14 cellular contexts compared by ENCODE assay signal in the genomic region with DNA sequence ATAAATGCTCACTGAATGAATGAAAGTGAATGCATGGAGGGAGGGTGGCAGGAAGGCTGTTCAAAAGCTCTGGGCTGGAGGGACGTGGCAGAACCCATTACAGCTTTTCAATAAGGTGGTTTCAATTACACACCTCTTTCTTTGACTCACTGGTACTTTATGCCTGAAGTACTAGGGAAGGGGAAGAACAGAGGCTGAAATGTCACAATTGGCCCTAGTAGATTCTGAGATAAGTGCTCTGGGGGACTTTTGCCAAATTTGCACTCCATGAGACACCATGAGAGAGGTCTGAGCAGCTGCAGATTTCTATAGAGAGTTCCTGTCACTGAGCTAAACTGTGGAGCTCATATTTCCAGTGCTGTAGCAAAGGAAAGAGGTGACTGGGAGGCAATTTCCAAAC.
DNase-seq lines count a peak whose midpoint lies in the region; ATAC-seq and TF ChIP-seq lines count a peak whose summit lies in the region.
"Had no signal": no experiment of that assay in that cellular context is flagged by ENCODE, and none has a peak within 500 bp of the region (broad histone marks: within the 10 kb centered on the region; RNA-seq: fewer than 3 reads in every experiment).

No MANE protein-coding gene starts in this region.

- no peak overlapping the region for H3K9ac ChIP-seq in mammary epithelial cell (ENCODE audit: insufficient read depth, low read length)

- dilution Hi-C loops in mammary epithelial cell (cut with HindIII; ENCODE audit: low sequenced_read_pairs), result no loop called here

- H3K9me3 ChIP-seq in breast epithelium (no peaks in the 10 kb centered on the region), mammary epithelial cell (replicated peaks; ENCODE audit: insufficient read depth, low read length) (no peaks in the 10 kb centered on the region), gastroesophageal sphincter (no peaks in the 10 kb centered on the region), upper lobe of right lung (no peaks in the 10 kb centered on the region)
- H3K9me3 ChIP-seq: body of pancreas, transverse colon had no signal

- no peak for TF ChIP-seq POLR2A in breast epithelium (IDR thresholded peaks at IDR 0.05)
- no peak for TF ChIP-seq POLR2A in gastroesophageal sphincter (IDR thresholded peaks at IDR 0.05)

- in situ Hi-C loops in mammary epithelial cell (cut with MboI; ENCODE audit: low sequenced_read_pairs in 2 of 2), result no loop called here

- H3K4me3 ChIP-seq in breast epithelium, result no peak overlapping the region
- no peak overlapping the region for H3K4me3 ChIP-seq in mammary epithelial cell (replicated peaks in 1 of 3; ENCODE audit: insufficient read depth in 1 of 3, low read depth in 2 of 3, low read length in 3 of 3)
- H3K4me3 ChIP-seq in gastroesophageal sphincter, result no peak overlapping the region
- H3K4me3 ChIP-seq in upper lobe of right lung, result no peak overlapping the region
- H3K4me3 ChIP-seq: body of pancreas, transverse colon had no signal

- H3K4me1 ChIP-seq in breast epithelium, result no peaks in the 10 kb centered on the region
- H3K4me1 ChIP-seq in mammary epithelial cell (ENCODE audit: insufficient read depth, low read length), result no peaks in the 10 kb centered on the region
- H3K4me1 ChIP-seq in gastroesophageal sphincter, result peaks cover 0 to 5% (median 0%) of the 10 kb centered on the region in 3 donors
- H3K4me1 ChIP-seq in upper lobe of right lung, result peaks cover 6% of the 10 kb centered on the region
- H3K4me1 ChIP-seq: transverse colon had no signal

- TF ChIP-seq CTCF in breast epithelium (IDR thresholded peaks at IDR 0.05) (no peak), mammary epithelial cell (conservative IDR thresholded peaks at IDR 0.05 in 1 of 2, IDR thresholded peaks at IDR 0.05 in 1 of 2; ENCODE audit: extremely low read depth in 1 of 2, insufficient read depth in 1 of 2, low read depth in 1 of 2, low read length in 2 of 2) (no peak), gastroesophageal sphincter (IDR thresholded peaks at IDR 0.05) (no peak), upper lobe of right lung (IDR thresholded peaks at IDR 0.05) (no peak)

- DNase-seq in breast epithelium (ENCODE audit: low spot score in 2 of 2) (no peak), mammary epithelial cell (no peak), NCI-H187 treated with DMSO at 0.1 percent for 48 hours (lab: John Stamatoyannopoulos, UW) (peak; percentile 85), upper lobe of right lung (no peak), NOMO-1 (lab: John Stamatoyannopoulos, UW; ENCODE audit: unreplicated experiment in 2 of 2) (no peak), HuH-7 (ENCODE audit: low spot score) (no peak)
- DNase-seq in stimulated activated CD4-positive, alpha-beta T cell treated with anti-CD3 and anti-CD28 coated beads, Interleukin-4, amount 100 ng/mL, for 24 hours, result no peak
- DNase-seq: activated CD4-positive, alpha-beta T cell treated with anti-CD3 and anti-CD28 coated beads for 48 hours; effector memory CD4-positive, alpha-beta T cell; naive thymus-derived CD8-positive, alpha-beta T cell; T-helper 1 cell; transverse colon had no signal

- H3K4me2 ChIP-seq in mammary epithelial cell (ENCODE audit: insufficient read depth, low read depth, low read length), result no peak overlapping the region

- no peak for TF ChIP-seq EP300 in gastroesophageal sphincter (IDR thresholded peaks at IDR 0.05)

- CTCF ChIA-PET in mammary epithelial cell (lab: Charles Lee; ENCODE audit: low non-redundant PET), result no interaction called here

- no TSS peak for BruUV-seq in mammary epithelial cell (replicated peaks; lab: Mats Ljungman, UMichigan)

- no peaks in the 10 kb centered on the region for H3K27me3 ChIP-seq in breast epithelium
- no peaks in the 10 kb centered on the region for H3K27me3 ChIP-seq in mammary epithelial cell (ENCODE audit: insufficient read depth, low read length)
- H3K27me3 ChIP-seq in gastroesophageal sphincter, result no peaks in the 10 kb centered on the region
- H3K27me3 ChIP-seq in upper lobe of right lung, result no peaks in the 10 kb centered on the region
- H3K27me3 ChIP-seq: body of pancreas, transverse colon had no signal

- H3K79me2 ChIP-seq in mammary epithelial cell (ENCODE audit: insufficient read depth, low read length), result no peaks in the 10 kb centered on the region

- H3K36me3 ChIP-seq in breast epithelium (no peaks in the 10 kb centered on the region), mammary epithelial cell (ENCODE audit: insufficient read depth, low read length) (no peaks in the 10 kb centered on the region), gastroesophageal sphincter (no peaks in the 10 kb centered on the region), upper lobe of right lung (no peaks in the 10 kb centered on the region)
- H3K36me3 ChIP-seq: transverse colon had no signal

- H3K27ac ChIP-seq in breast epithelium (peak overlapping the region; percentile 50 to 83), mammary epithelial cell (ENCODE audit: insufficient read depth, low read depth, low read length) (no peak overlapping the region), gastroesophageal sphincter (peak overlapping the region in 3 of 4 donors; percentile 14 to 52 (median 21)), upper lobe of right lung (no peak overlapping the region)

- no peak overlapping the region for H2AFZ ChIP-seq in mammary epithelial cell (ENCODE audit: low read depth, low read length)

- WGBS in mammary epithelial cell (ENCODE audit: low coverage, missing lambda C conversion rate), result 56% methylated on average over 1 of the region's 1 CpG
- WGBS in gastroesophageal sphincter (ENCODE audit: low coverage in 1 of 2), 2 donors, result 100% methylated on average over 1 of the region's 1 CpG; no CpG with 5 or more reads in 1 of the 2 donors

- intact Hi-C loops in breast epithelium (cut with DNase I; ENCODE audit: low total_unique reads) (no loop called here), mammary epithelial cell (cut with micrococcal nuclease) (no loop called here), upper lobe of right lung (cut with DNase I) (no loop called here)

- ATAC-seq in gastroesophageal sphincter, result peak; percentile 4
- ATAC-seq in upper lobe of right lung, result peak; percentile 46
- ATAC-seq: body of pancreas; naive thymus-derived CD8-positive, alpha-beta T cell had no signal

- H4K20me1 ChIP-seq in mammary epithelial cell (ENCODE audit: insufficient read depth, low read length), result no peaks in the 10 kb centered on the region

Comparison
In these comparisons a context has a peak if more than half of its experiments do, and no peak if none do; other contexts are left out.
1. H3K27ac ChIP-seq: peak in breast epithelium (2 of 2) and gastroesophageal sphincter (3 of 4); none in mammary epithelial cell (single experiment) and upper lobe of right lung (single experiment).